ENCODE assay signal across 21 cellular contexts in genomic region chr17:20083460-20083859, GRCh38.
"Had no signal": no experiment of that assay in that cellular context is flagged by ENCODE, and none has a peak within 500 bp of the region (broad histone marks: within the 10 kb centered on the region; RNA-seq: fewer than 3 reads in every experiment).

No MANE protein-coding gene starts in this region.

- H3K27me3 ChIP-seq: body of pancreas, dorsolateral prefrontal cortex, transverse colon, vagina had no signal

- H3K27ac ChIP-seq: body of pancreas, epithelial cell of prostate, transverse colon, vagina, WERI-Rb-1 had no signal

- H3K4me3 ChIP-seq: body of pancreas, dorsolateral prefrontal cortex, transverse colon, vagina had no signal

- H3K9me3 ChIP-seq: body of pancreas, transverse colon, vagina had no signal

- DNase-seq: activated CD4-positive, alpha-beta T cell treated with anti-CD3 and anti-CD28 coated beads for 1 hour; activated gamma-delta T cell; amniotic stem cell; body of pancreas; central memory CD4-positive, alpha-beta T cell; dorsolateral prefrontal cortex; hippocampal formation; kidney; retina; stimulated activated CD4-positive, alpha-beta T cell treated with anti-CD3 and anti-CD28 coated beads, Interleukin-2, amount 100 ng/mL, for 24 hours; stimulated activated naive CD8-positive, alpha-beta T cell treated with anti-CD3 and anti-CD28 coated beads, Interleukin-15, Interleukin-2, amounts not matched to agents 100 U/mL and 50 U/mL, for 24 hours; substantia nigra; SW 1271; T-helper 2 cell; transverse colon; WERI-Rb-1 had no signal

- H3K36me3 ChIP-seq: transverse colon, vagina, WERI-Rb-1 had no signal

- FAIRE-seq: colon, kidney had no signal

- ATAC-seq: activated naive CD4-positive, alpha-beta T cell treated with anti-CD3 and anti-CD28 coated beads, Interleukin-2, amount 50 U/mL, for 72 hours; body of pancreas; left lobe of liver; stimulated activated naive CD8-positive, alpha-beta T cell treated with anti-CD3 and anti-CD28 coated beads, Interleukin-15, Interleukin-2, amounts not matched to agents 100 U/mL and 50 U/mL, for 24 hours had no signal

- H3K4me1 ChIP-seq: body of pancreas, transverse colon, vagina had no signal
